Comparison of ENCODE assay signal across 13 cellular contexts in genomic region chr16:89366561-89367537, GRCh38.
DNase-seq lines count a peak whose midpoint lies in the region; ATAC-seq and TF ChIP-seq lines count a peak whose summit lies in the region.
"Had no signal": no experiment of that assay in that cellular context is flagged by ENCODE, and none has a peak within 500 bp of the region (broad histone marks: within the 10 kb centered on the region; RNA-seq: fewer than 3 reads in every experiment).

No MANE protein-coding gene starts in this region.

- intact Hi-C loops in activated CD4-positive, alpha-beta memory T cell treated with anti-CD3 and anti-CD28 coated beads for 36 hours (cut with micrococcal nuclease) = no loop called here

- H3K56ac ChIP-seq in H9 (ENCODE audit: insufficient read length, low read depth, low read length) = no peak overlapping the region

- WGBS in H9 (ENCODE audit: extremely low coverage, insufficient read length, low lambda C conversion rate) = no CpG with 5 or more reads among the region's 37 CpGs
- WGBS in neuronal stem cell (ENCODE audit: extremely low coverage in 2 of 2, insufficient read length in 2 of 2, insufficient replicate concordance in 1 of 2), 2 donors = no CpG with 5 or more reads among the region's 37 CpGs

- H3K27ac ChIP-seq in H9 (ENCODE audit: insufficient read length, low read depth, low read length) (no peak overlapping the region), neuronal stem cell (replicated peaks; ENCODE audit: low read length) (no peak overlapping the region)
- H3K27ac ChIP-seq: esophagus muscularis mucosa had no signal

- H3K9me3 ChIP-seq in H9 (ENCODE audit: control insufficient read depth, low read depth, low read length) = no peaks in the 10 kb centered on the region
- H3K9me3 ChIP-seq in neuronal stem cell (replicated peaks in 1 of 2; ENCODE audit: control insufficient read depth in 2 of 2, insufficient read depth in 1 of 2, low read depth in 1 of 2, low read length in 2 of 2) = peaks cover 0 to 1% of the 10 kb centered on the region in 2 donors
- H3K9me3 ChIP-seq: esophagus muscularis mucosa had no signal

- H2BK20ac ChIP-seq in H9 (ENCODE audit: low read depth, low read length, poor library complexity, severe bottlenecking) = no peak overlapping the region

- H4K5ac ChIP-seq in H9 (ENCODE audit: insufficient read length, low read depth, low read length) = no peak overlapping the region

- H3K27me3 Mint-ChIP-seq in activated CD4-positive, alpha-beta memory T cell treated with anti-CD3 and anti-CD28 coated beads for 36 hours = no peaks in the 10 kb centered on the region
- H3K27me3 Mint-ChIP-seq in activated CD4-positive, alpha-beta memory T cell treated with anti-CD3 and anti-CD28 coated beads, Interleukin-2, amount 10 ng/mL, durations not matched to agents 7 days and 5 days = no peaks in the 10 kb centered on the region
- H3K27me3 Mint-ChIP-seq in H9 (ENCODE audit: low read depth) (no peaks in the 10 kb centered on the region), chondrocyte (ENCODE audit: low read depth) (no peaks in the 10 kb centered on the region)
- H3K27me3 Mint-ChIP-seq: activated CD4-positive, alpha-beta T cell treated with anti-CD3 and anti-CD28 coated beads for 36 hours; progenitor cell of endocrine pancreas had no signal

- H4K20me1 ChIP-seq in H9 (ENCODE audit: control insufficient read depth, insufficient read depth, insufficient read length) = peaks cover 4% of the 10 kb centered on the region

- H3K36me3 ChIP-seq in neuronal stem cell (replicated peaks in 1 of 2; ENCODE audit: control insufficient read depth in 2 of 2, insufficient read depth in 2 of 2, low read length in 2 of 2) = peaks cover 2 to 32% of the 10 kb centered on the region in 2 donors

- H3K4ac ChIP-seq in H9 (ENCODE audit: low read depth, low read length) (no peak overlapping the region), neuronal stem cell (ENCODE audit: low read length) (no peak overlapping the region)

- H4K8ac ChIP-seq in H9 (replicated peaks; ENCODE audit: insufficient read length, low read depth, low read length) (no peak overlapping the region), neuronal stem cell (ENCODE audit: low read depth, low read length) (peak overlapping the region; percentile 8)

- no peak overlapping the region for H3K4me3 Mint-ChIP-seq in activated CD4-positive, alpha-beta memory T cell treated with anti-CD3 and anti-CD28 coated beads for 36 hours
- no peak overlapping the region for H3K4me3 Mint-ChIP-seq in activated CD4-positive, alpha-beta memory T cell treated with anti-CD3 and anti-CD28 coated beads, Interleukin-2, amount 10 ng/mL, durations not matched to agents 7 days and 5 days
- H3K4me3 Mint-ChIP-seq in H9 (no peak overlapping the region), chondrocyte (ENCODE audit: unreplicated experiment) (peak overlapping the region; percentile 31)
- H3K4me3 Mint-ChIP-seq: activated CD4-positive, alpha-beta T cell treated with anti-CD3 and anti-CD28 coated beads for 36 hours had no signal

- H3K9ac ChIP-seq in H9 (ENCODE audit: extremely low read depth, insufficient read length, low read length) (no peak overlapping the region), neuronal stem cell (ENCODE audit: low read depth, low read length, poor library complexity) (peak overlapping the region; percentile 15)

- no peak overlapping the region for H2BK5ac ChIP-seq in H9 (ENCODE audit: insufficient read length, low read length)
- H2BK5ac ChIP-seq in neuronal stem cell (ENCODE audit: low read length) = no peak overlapping the region

- no peak overlapping the region for H3K4me3 ChIP-seq in neuronal stem cell (ENCODE audit: low read length in 2 of 2)
- H3K4me3 ChIP-seq: esophagus muscularis mucosa had no signal

- CTCF ChIA-PET in activated CD4-positive, alpha-beta memory T cell treated with anti-CD3 and anti-CD28 coated beads for 36 hours (lab: Charles Lee) = no interaction called here
- CTCF ChIA-PET in activated CD4-positive, alpha-beta memory T cell treated with anti-CD3 and anti-CD28 coated beads, Interleukin-2, amount 10 ng/mL, durations not matched to agents 7 days and 5 days (lab: Charles Lee) = no interaction called here

- ATAC-seq in GM18502 (IDR thresholded peaks at IDR 0.05; ENCODE audit: poor library complexity, unreplicated experiment) = no peak
- ATAC-seq in GM21528 (IDR thresholded peaks at IDR 0.05; ENCODE audit: low FRiP score, unreplicated experiment) = no peak
- ATAC-seq: activated CD4-positive, alpha-beta T cell treated with anti-CD3 and anti-CD28 coated beads for 36 hours had no signal

- no peak overlapping the region for H2BK120ac ChIP-seq in H9 (ENCODE audit: low read depth, low read length, poor library complexity, severe bottlenecking)
- no peak overlapping the region for H2BK120ac ChIP-seq in neuronal stem cell (ENCODE audit: low read depth, low read length)

- H2BK12ac ChIP-seq in H9 (ENCODE audit: insufficient read length, low read depth, low read length) (no peak overlapping the region), neuronal stem cell (ENCODE audit: low read length) (no peak overlapping the region)

- no peak for TF ChIP-seq CTCF in H9 (conservative IDR thresholded peaks at IDR 0.05)
- TF ChIP-seq CTCF in chondrocyte (IDR thresholded peaks at IDR 0.05) = no peak

- no peak overlapping the region for H4K91ac ChIP-seq in H9 (ENCODE audit: insufficient read length, low read depth, low read length)
- H4K91ac ChIP-seq in neuronal stem cell (ENCODE audit: low read depth, low read length, poor library complexity) = no peak overlapping the region

- peaks cover 6% of the 10 kb centered on the region for H3K36me3 Mint-ChIP-seq in activated CD4-positive, alpha-beta memory T cell treated with anti-CD3 and anti-CD28 coated beads for 36 hours
- peaks cover 34% of the 10 kb centered on the region for H3K36me3 Mint-ChIP-seq in activated CD4-positive, alpha-beta memory T cell treated with anti-CD3 and anti-CD28 coated beads, Interleukin-2, amount 10 ng/mL, durations not matched to agents 7 days and 5 days (ENCODE audit: low read depth)
- H3K36me3 Mint-ChIP-seq in H9 (ENCODE audit: insufficient read depth in 1 of 3, low read depth in 3 of 3) = peaks cover 4 to 7% (median 4%) of the 10 kb centered on the region in 3 experiments; a peak in 4 of 7 replicates
- H3K36me3 Mint-ChIP-seq in chondrocyte (ENCODE audit: low read depth) = no peaks in the 10 kb centered on the region

- H3K14ac ChIP-seq in H9 (ENCODE audit: insufficient read depth, low read length) = no peak overlapping the region
- H3K14ac ChIP-seq in neuronal stem cell (ENCODE audit: low read length) = peak overlapping the region; percentile 39

- peaks cover 81% of the 10 kb centered on the region; the same call in 1 of the 2 replicates for H3K79me2 ChIP-seq in H9 (ENCODE audit: insufficient read depth, low read length)

- peak overlapping the region; percentile 77 for H3K27ac Mint-ChIP-seq in activated CD4-positive, alpha-beta memory T cell treated with anti-CD3 and anti-CD28 coated beads for 36 hours
- H3K27ac Mint-ChIP-seq in activated CD4-positive, alpha-beta memory T cell treated with anti-CD3 and anti-CD28 coated beads, Interleukin-2, amount 10 ng/mL, durations not matched to agents 7 days and 5 days = no peak overlapping the region
- H3K27ac Mint-ChIP-seq in H9 (peak overlapping the region in 2 of 3 experiments; percentile 5 to 77; a peak in 3 of 7 replicates), chondrocyte (ENCODE audit: unreplicated experiment) (peak overlapping the region; percentile 84)

- peaks cover 7% of the 10 kb centered on the region for H3K4me1 ChIP-seq in H9 (ENCODE audit: insufficient read depth, low read length)
- peaks cover 4 to 29% of the 10 kb centered on the region in 2 donors for H3K4me1 ChIP-seq in neuronal stem cell (ENCODE audit: control insufficient read depth in 2 of 2, insufficient read depth in 1 of 2, low read depth in 1 of 2, low read length in 2 of 2)

- H3K4me2 ChIP-seq in H9 (ENCODE audit: insufficient read depth, insufficient read length, low read length) (no peak overlapping the region), neuronal stem cell (ENCODE audit: insufficient read depth, low read length, poor library complexity, severe bottlenecking) (no peak overlapping the region)

- H3K4me1 Mint-ChIP-seq in activated CD4-positive, alpha-beta memory T cell treated with anti-CD3 and anti-CD28 coated beads for 36 hours (ENCODE audit: low read depth) = peaks cover 89% of the 10 kb centered on the region
- H3K4me1 Mint-ChIP-seq in activated CD4-positive, alpha-beta memory T cell treated with anti-CD3 and anti-CD28 coated beads, Interleukin-2, amount 10 ng/mL, durations not matched to agents 7 days and 5 days = peaks cover 84% of the 10 kb centered on the region
- peaks cover 71 to 74% of the 10 kb centered on the region in 2 experiments for H3K4me1 Mint-ChIP-seq in H9
- peaks cover 87% of the 10 kb centered on the region for H3K4me1 Mint-ChIP-seq in chondrocyte (ENCODE audit: low read depth)

- H2AFZ ChIP-seq in H9 (ENCODE audit: low read length) (no peak overlapping the region), neuronal stem cell (ENCODE audit: low read length) (no peak overlapping the region)

- H2BK15ac ChIP-seq in H9 (ENCODE audit: low read depth, low read length) (no peak overlapping the region), neuronal stem cell (ENCODE audit: low read length) (no peak overlapping the region)

- no peak for DNase-seq in activated CD4-positive, alpha-beta memory T cell treated with anti-CD3 and anti-CD28 coated beads for 36 hours
- no peak for DNase-seq in activated CD4-positive, alpha-beta memory T cell treated with anti-CD3 and anti-CD28 coated beads, Interleukin-2, amount 10 ng/mL, durations not matched to agents 7 days and 5 days
- no peak for DNase-seq in H9
- DNase-seq in chondrocyte (ENCODE audit: low spot score) = no peak
- DNase-seq in neuronal stem cell (ENCODE audit: low spot score) = no peak
- no peak for DNase-seq in NCI-H1048 (lab: John Stamatoyannopoulos, UW)
- DNase-seq: activated CD4-positive, alpha-beta T cell treated with anti-CD3 and anti-CD28 coated beads for 36 hours; activated gamma-delta T cell treated with Interleukin-2 at 50 U/mL for 16 hours; NCI-H2171 had no signal

- H3K23me2 ChIP-seq in H9 (ENCODE audit: insufficient read length, low read depth, low read length, poor library complexity, severe bottlenecking) = no peaks in the 10 kb centered on the region

- H3K79me1 ChIP-seq in H9 (ENCODE audit: insufficient read depth, low read depth, low read length, poor library complexity, severe bottlenecking) (peaks cover 10% of the 10 kb centered on the region), neuronal stem cell (ENCODE audit: low read depth, low read length) (peaks cover 43% of the 10 kb centered on the region)

- H3K23ac ChIP-seq in H9 (ENCODE audit: insufficient read length, low read depth, low read length) (no peak overlapping the region), neuronal stem cell (ENCODE audit: low read depth, low read length, poor library complexity) (peak overlapping the region; percentile 36)

- H3K18ac ChIP-seq in H9 (ENCODE audit: insufficient read length, low read depth, low read length) = no peak overlapping the region
- H3K18ac ChIP-seq in neuronal stem cell (ENCODE audit: low read length) = peak overlapping the region; percentile 46

- no peaks in the 10 kb centered on the region for H3K9me3 Mint-ChIP-seq in activated CD4-positive, alpha-beta memory T cell treated with anti-CD3 and anti-CD28 coated beads for 36 hours
- H3K9me3 Mint-ChIP-seq in activated CD4-positive, alpha-beta memory T cell treated with anti-CD3 and anti-CD28 coated beads, Interleukin-2, amount 10 ng/mL, durations not matched to agents 7 days and 5 days = no peaks in the 10 kb centered on the region
- H3K9me3 Mint-ChIP-seq in H9 = no peaks in the 10 kb centered on the region
- no peaks in the 10 kb centered on the region for H3K9me3 Mint-ChIP-seq in chondrocyte (ENCODE audit: low read depth)

- POLR2A ChIA-PET in activated CD4-positive, alpha-beta memory T cell treated with anti-CD3 and anti-CD28 coated beads for 36 hours (lab: Charles Lee) = interaction anchor here (0.7 to 0.8 kb wide), 2 partner anchors 10 to 123 kb away, joined by 4 read pairs; no protein-coding TSS in a partner anchor
- POLR2A ChIA-PET in activated CD4-positive, alpha-beta memory T cell treated with anti-CD3 and anti-CD28 coated beads, Interleukin-2, amount 10 ng/mL, durations not matched to agents 7 days and 5 days (lab: Charles Lee) = no interaction called here

- H3K27me3 ChIP-seq in H9 (ENCODE audit: insufficient read depth, low read length) = no peaks in the 10 kb centered on the region
- H3K27me3 ChIP-seq in neuronal stem cell (ENCODE audit: control insufficient read depth in 3 of 3, insufficient read depth in 3 of 3, low read depth in 1 of 3, low read length in 3 of 3) = no peaks in the 10 kb centered on the region
- H3K27me3 ChIP-seq: esophagus muscularis mucosa had no signal

- H3T11ph ChIP-seq in H9 (ENCODE audit: low read length) = no peak overlapping the region

- H2AK5ac ChIP-seq in H9 (ENCODE audit: insufficient read length, low read length) (no peak overlapping the region), neuronal stem cell (ENCODE audit: low read depth, low read length) (no peak overlapping the region)
